In the genomic region with DNA sequence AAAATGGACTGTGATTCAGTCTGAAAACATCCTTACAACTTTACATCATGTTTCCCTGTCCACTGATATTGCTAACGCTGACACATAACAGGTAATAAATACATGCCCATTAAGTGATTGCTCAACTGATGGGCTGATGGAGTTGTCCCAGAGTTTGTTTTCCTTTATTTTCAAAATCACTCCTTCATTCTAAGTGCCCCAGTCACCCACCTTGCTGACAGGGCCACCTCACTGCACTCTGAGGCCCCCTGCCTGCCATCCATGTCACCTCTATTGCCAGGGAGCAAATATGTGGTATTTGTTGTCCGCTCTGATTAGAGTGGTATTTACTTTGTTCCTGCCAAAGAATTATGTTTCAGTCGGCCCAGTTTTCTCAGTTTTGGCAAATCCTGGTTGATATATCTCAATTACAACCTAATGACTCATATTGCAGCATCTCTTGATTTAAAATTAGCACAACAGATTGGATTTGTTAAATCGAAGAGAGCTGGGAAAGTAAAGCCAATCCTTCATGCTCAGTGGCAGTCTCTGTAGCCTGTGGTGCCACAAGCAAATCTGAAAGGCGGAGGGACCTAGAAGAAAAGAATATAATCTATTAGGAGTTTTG, we compare ENCODE assay signal across 9 cellular contexts.
A peak's percentile ranks its signal among the peaks of the same experiment; 100 is the strongest.
DNase-seq lines count a peak whose midpoint lies in the region; ATAC-seq, FAIRE-seq and TF ChIP-seq lines count a peak whose summit lies in the region.
"Had no signal": no experiment of that assay in that cellular context is flagged by ENCODE, and none has a peak within 500 bp of the region (broad histone marks: within the 10 kb centered on the region; RNA-seq: fewer than 3 reads in every experiment).

No MANE protein-coding gene starts in this region.

- H3K9ac ChIP-seq in adipocyte (ENCODE audit: low read length): peak overlapping the region; percentile 78

- no peaks in the 10 kb centered on the region for H3K36me3 ChIP-seq in adipocyte (ENCODE audit: control insufficient read depth, insufficient read depth, low read length, severe bottlenecking)
- no peaks in the 10 kb centered on the region for H3K36me3 ChIP-seq in tibial artery

- FAIRE-seq in GM12891 (lab: Jason Lieb, UNC): no peak

- H3K4me3 ChIP-seq in adipocyte (ENCODE audit: low read length): peak overlapping the region; percentile 63
- no peak overlapping the region for H3K4me3 ChIP-seq in right cardiac atrium (ENCODE audit: low read length)
- peak overlapping the region in 1 of 2 donors; percentile 29 for H3K4me3 ChIP-seq in tibial artery

- 44% methylated on average over 5 of the region's 5 CpGs for WGBS in right cardiac atrium

- peak; percentile 27 to 33 for TF ChIP-seq CTCF in tibial artery (IDR thresholded peaks at IDR 0.05)

- TF ChIP-seq POLR2A in GM12891 (IDR thresholded peaks at IDR 0.05; ENCODE audit: low read depth, low read length): no peak

- DNase-seq in DMS53 (lab: John Stamatoyannopoulos, UW) (peak; percentile 12), DMS53 treated with DMSO at 0.1 percent for 48 hours (lab: John Stamatoyannopoulos, UW; ENCODE audit: unreplicated experiment) (no peak), adipocyte (ENCODE audit: low read depth) (peak; percentile 50), right cardiac atrium (peak in 2 of 3 donors; percentile 60 to 65), tibial artery (no peak), left colon (no peak), GM12891 (ENCODE audit: insufficient read length, low spot score) (no peak), LoVo (ENCODE audit: low spot score) (no peak)
- DNase-seq: ACHN had no signal

- H3K9me3 ChIP-seq in adipocyte (ENCODE audit: control insufficient read depth, low read length): no peaks in the 10 kb centered on the region
- H3K9me3 ChIP-seq in right cardiac atrium (ENCODE audit: control insufficient read depth, low read length): no peaks in the 10 kb centered on the region
- no peaks in the 10 kb centered on the region for H3K9me3 ChIP-seq in tibial artery

- H3K4me1 ChIP-seq in adipocyte (ENCODE audit: control insufficient read depth, insufficient read depth, low read length): peaks cover 26% of the 10 kb centered on the region
- peaks cover 1% of the 10 kb centered on the region for H3K4me1 ChIP-seq in right cardiac atrium (ENCODE audit: control insufficient read depth, insufficient read depth, low read length)
- H3K4me1 ChIP-seq in tibial artery: peaks cover 0 to 59% (median 35%) of the 10 kb centered on the region in 4 donors

- ATAC-seq in right cardiac atrium (peak; percentile 58 to 74), left colon (no peak)

- intact Hi-C loops in right cardiac atrium (cut with DNase I): no loop called here
- intact Hi-C loops in tibial artery (cut with DNase I; ENCODE audit: low total_unique reads): no loop called here
- intact Hi-C loops in left colon (cut with DNase I, micrococcal nuclease): no loop called here

- H3K27me3 ChIP-seq in adipocyte (replicated peaks; ENCODE audit: control insufficient read depth, insufficient read depth, low read length) (no peaks in the 10 kb centered on the region), right cardiac atrium (ENCODE audit: control insufficient read depth, insufficient read depth) (no peaks in the 10 kb centered on the region), tibial artery (no peaks in the 10 kb centered on the region)

- peak overlapping the region; percentile 30 for H3K27ac ChIP-seq in right cardiac atrium (ENCODE audit: low read length)
- H3K27ac ChIP-seq in tibial artery: peak overlapping the region; percentile 82 to 89

TF ChIP-seq in GM12891, 5 proteins besides CTCF, POLR2A, EP300 and RAD21:
- TF ChIP-seq POLR2AphosphoS5 (IDR thresholded peaks at IDR 0.05; ENCODE audit: low read depth, low read length) (no peak), SPI1 (IDR thresholded peaks at IDR 0.05; ENCODE audit: low read depth, low read length) (no peak), TAF1 (IDR thresholded peaks at IDR 0.05; ENCODE audit: low read depth, low read length) (no peak), POU2F2 (IDR thresholded peaks at IDR 0.05; ENCODE audit: low read depth, low read length) (no peak), PAX5 (IDR thresholded peaks at IDR 0.05; ENCODE audit: insufficient read depth, low read length, severe bottlenecking) (no peak)

Comparison
In these comparisons a context has a peak if more than half of its experiments do, and no peak if none do; other contexts are left out.
1. DNase-seq: peak in DMS53 (single experiment), adipocyte (single experiment) and right cardiac atrium (2 of 3); none in DMS53 treated with DMSO at 0.1 percent for 48 hours (single experiment), tibial artery (0 of 2), left colon (0 of 2), GM12891 (single experiment) and LoVo (single experiment).